Comparison of ENCODE assay signal across 22 cellular contexts in genomic region chr2:7084601-7085000, GRCh38.
"Had no signal": no experiment of that assay in that cellular context is flagged by ENCODE, and none has a peak within 500 bp of the region (broad histone marks: within the 10 kb centered on the region; RNA-seq: fewer than 3 reads in every experiment).

No MANE protein-coding gene starts in this region.

- H3K4me3 Mint-ChIP-seq: dendritic cell treated with granulocyte-macrophage colony-stimulating factor and Interleukin-4, amounts not matched to agents 40 ng/mL and 50 ng/mL, for 4 days; immature natural killer cell; memory B cell; mesothelial cell of epicardium; natural killer cell; neural crest cell; stimulated activated effector memory CD8-positive, alpha-beta T cell treated with anti-CD3 and anti-CD28 coated beads, Interleukin-12 subunit alpha, Interleukin-12 subunit beta, amount 100 ng/mL, for 72 hours had no signal

- H3K36me3 ChIP-seq: esophagus squamous epithelium, gastroesophageal sphincter, left ventricle myocardium inferior, lower lobe of right lung, upper lobe of right lung, vagina had no signal

- ATAC-seq: gastroesophageal sphincter; left cardiac atrium; lower lobe of right lung; right cardiac atrium; stimulated activated naive CD8-positive, alpha-beta T cell treated with anti-CD3 and anti-CD28 coated beads, Interleukin-15, Interleukin-2, amounts not matched to agents 100 U/mL and 50 U/mL, for 24 hours had no signal

- H3K9me3 ChIP-seq: lower lobe of right lung, vagina had no signal

- H3K4me3 ChIP-seq: esophagus squamous epithelium, gastroesophageal sphincter, left ventricle myocardium inferior, lower lobe of right lung, smooth muscle cell, tibial nerve, upper lobe of right lung, vagina had no signal

- H3K27ac Mint-ChIP-seq: dendritic cell treated with granulocyte-macrophage colony-stimulating factor and Interleukin-4, amounts not matched to agents 40 ng/mL and 50 ng/mL, for 4 days; immature natural killer cell; memory B cell; mesothelial cell of epicardium; natural killer cell; progenitor cell of endocrine pancreas; stimulated activated effector memory CD8-positive, alpha-beta T cell treated with anti-CD3 and anti-CD28 coated beads, Interleukin-12 subunit alpha, Interleukin-12 subunit beta, amount 100 ng/mL, for 72 hours had no signal

- FAIRE-seq: kidney had no signal

- DNase-seq: esophagus squamous epithelium; immature natural killer cell; kidney; left cardiac atrium; left ventricle myocardium inferior; lower lobe of right lung; natural killer cell; right cardiac atrium; stimulated activated CD4-positive, alpha-beta T cell treated with anti-CD3 and anti-CD28 coated beads, Interleukin-4, amount 100 ng/mL, for 1 hour; stimulated activated CD8-positive, alpha-beta memory T cell treated with anti-CD3 and anti-CD28 coated beads, Interleukin-4, amount 100 ng/mL, for 48 hours; stimulated activated naive CD8-positive, alpha-beta T cell treated with anti-CD3 and anti-CD28 coated beads, Interleukin-15, Interleukin-2, amounts not matched to agents 100 U/mL and 50 U/mL, for 24 hours; upper lobe of right lung had no signal

- H3K4me1 Mint-ChIP-seq: immature natural killer cell; memory B cell; mesothelial cell of epicardium; natural killer cell; neural crest cell; stimulated activated effector memory CD8-positive, alpha-beta T cell treated with anti-CD3 and anti-CD28 coated beads, Interleukin-12 subunit alpha, Interleukin-12 subunit beta, amount 100 ng/mL, for 72 hours had no signal

- H3K27me3 Mint-ChIP-seq: dendritic cell treated with granulocyte-macrophage colony-stimulating factor and Interleukin-4, amounts not matched to agents 40 ng/mL and 50 ng/mL, for 4 days had no signal

- H3K4me1 ChIP-seq: esophagus squamous epithelium, gastroesophageal sphincter, left ventricle myocardium inferior, lower lobe of right lung, tibial nerve, upper lobe of right lung, vagina had no signal

- H3K27me3 ChIP-seq: esophagus squamous epithelium, gastroesophageal sphincter, tibial nerve, upper lobe of right lung, vagina had no signal
